27 cellular contexts compared by ENCODE assay signal in genomic region chr7:155147624-155148023, GRCh38.
"Had no signal": no experiment of that assay in that cellular context is flagged by ENCODE, and none has a peak within 500 bp of the region (broad histone marks: within the 10 kb centered on the region; RNA-seq: fewer than 3 reads in every experiment).

No MANE protein-coding gene starts in this region.

- H3K27ac ChIP-seq: neural progenitor cell, ovary, parathyroid adenoma, psoas muscle, right lobe of liver, sigmoid colon, stomach, thoracic aorta, thyroid gland, tibial nerve, upper lobe of left lung, vagina had no signal

- H3K79me2 ChIP-seq: parathyroid adenoma had no signal

- H3K4me3 ChIP-seq: neural progenitor cell, ovary, psoas muscle, right lobe of liver, sigmoid colon, stomach, thoracic aorta, thyroid gland, tibial nerve, upper lobe of left lung, vagina had no signal

- H3K27ac Mint-ChIP-seq: nephron; neural progenitor cell; progenitor cell of endocrine pancreas; stimulated activated effector memory CD8-positive, alpha-beta T cell treated with anti-CD3 and anti-CD28 coated beads, Interleukin-12 subunit alpha, Interleukin-12 subunit beta, amount 100 ng/mL, for 72 hours; stimulated activated naive B cell treated with anti-CD40 and anti-IgM and Interleukin-4, amounts not matched to agents 10 μg/mL and 1 μg/mL and 100 μg/mL, for 72 hours; stimulated activated naive CD8-positive, alpha-beta T cell treated with anti-CD3 and anti-CD28 coated beads, Interleukin-15, Interleukin-2, amounts not matched to agents 100 ng/mL and 50 ng/mL, for 24 hours had no signal

- H3K4me1 ChIP-seq: neural progenitor cell, parathyroid adenoma, psoas muscle, right lobe of liver, sigmoid colon, stomach, thyroid gland, tibial nerve, upper lobe of left lung, vagina had no signal

- H3K4me1 Mint-ChIP-seq: nephron; neural progenitor cell; stimulated activated effector memory CD8-positive, alpha-beta T cell treated with anti-CD3 and anti-CD28 coated beads, Interleukin-12 subunit alpha, Interleukin-12 subunit beta, amount 100 ng/mL, for 72 hours; stimulated activated naive B cell treated with anti-CD40 and anti-IgM and Interleukin-4, amounts not matched to agents 10 μg/mL and 1 μg/mL and 100 μg/mL, for 72 hours had no signal

- H3K4me3 Mint-ChIP-seq: nephron; neural progenitor cell; stimulated activated effector memory CD8-positive, alpha-beta T cell treated with anti-CD3 and anti-CD28 coated beads, Interleukin-12 subunit alpha, Interleukin-12 subunit beta, amount 100 ng/mL, for 72 hours; stimulated activated naive B cell treated with anti-CD40 and anti-IgM and Interleukin-4, amounts not matched to agents 10 μg/mL and 1 μg/mL and 100 μg/mL, for 72 hours; stimulated activated naive CD8-positive, alpha-beta T cell treated with anti-CD3 and anti-CD28 coated beads, Interleukin-15, Interleukin-2, amounts not matched to agents 100 ng/mL and 50 ng/mL, for 24 hours had no signal

- DNase-seq: occipital lobe; ovary; posterior cingulate gyrus; psoas muscle; right cardiac atrium; right lobe of liver; sigmoid colon; small intestine; stimulated activated CD4-positive, alpha-beta T cell treated with anti-CD3 and anti-CD28 coated beads, Interleukin-15, amount 100 ng/mL, for 24 hours; stimulated activated CD4-positive, alpha-beta T cell treated with anti-CD3 and anti-CD28 coated beads, Interleukin-2, amount 100 ng/mL, for 24 hours; stimulated activated CD4-positive, alpha-beta T cell treated with anti-CD3 and anti-CD28 coated beads, Interleukin-2, amount 100 ng/mL, for 48 hours; stimulated activated CD4-positive, alpha-beta T cell treated with anti-CD3 and anti-CD28 coated beads, Interleukin-4, amount 100 ng/mL, for 24 hours; stimulated activated naive B cell treated with anti-CD40 and anti-IgM and Interleukin-4, amounts not matched to agents 10 μg/mL and 1 μg/mL and 100 μg/mL, for 72 hours; stimulated activated naive CD4-positive, alpha-beta T cell treated with Interleukin-2 at 50 U/mL for 16 hours; stomach; thyroid gland; trophoblast cell; upper lobe of left lung had no signal

- H3K27me3 ChIP-seq: neural progenitor cell, ovary, right lobe of liver, thyroid gland, tibial nerve, upper lobe of left lung, vagina had no signal

- H2AFZ ChIP-seq: neural progenitor cell, parathyroid adenoma had no signal

- H3K9me3 Mint-ChIP-seq: neural progenitor cell; stimulated activated effector memory CD8-positive, alpha-beta T cell treated with anti-CD3 and anti-CD28 coated beads, Interleukin-12 subunit alpha, Interleukin-12 subunit beta, amount 100 ng/mL, for 72 hours; stimulated activated naive CD8-positive, alpha-beta T cell treated with anti-CD3 and anti-CD28 coated beads, Interleukin-15, Interleukin-2, amounts not matched to agents 100 ng/mL and 50 ng/mL, for 24 hours had no signal

- H3K36me3 Mint-ChIP-seq: neural progenitor cell; stimulated activated effector memory CD8-positive, alpha-beta T cell treated with anti-CD3 and anti-CD28 coated beads, Interleukin-12 subunit alpha, Interleukin-12 subunit beta, amount 100 ng/mL, for 72 hours; stimulated activated naive B cell treated with anti-CD40 and anti-IgM and Interleukin-4, amounts not matched to agents 10 μg/mL and 1 μg/mL and 100 μg/mL, for 72 hours had no signal

- ATAC-seq: psoas muscle; right cardiac atrium; right lobe of liver; stimulated activated effector memory CD8-positive, alpha-beta T cell treated with anti-CD3 and anti-CD28 coated beads, Interleukin-12 subunit alpha, Interleukin-12 subunit beta, amount 100 ng/mL, for 72 hours; stimulated activated naive B cell treated with anti-CD40 and anti-IgM and Interleukin-4, amounts not matched to agents 10 μg/mL and 1 μg/mL and 100 μg/mL, for 72 hours had no signal

- H3K9me3 ChIP-seq: ovary, psoas muscle, right lobe of liver, sigmoid colon, thoracic aorta, thyroid gland, upper lobe of left lung, vagina had no signal

- H3K36me3 ChIP-seq: neural progenitor cell, ovary, right lobe of liver, sigmoid colon, stomach, thoracic aorta, thyroid gland, tibial nerve, upper lobe of left lung, vagina had no signal

- H3K4me2 ChIP-seq: neural progenitor cell had no signal
